30 cellular contexts compared by ENCODE assay signal in genomic region chr12:12326262-12326661, GRCh38.
"Had no signal": no experiment of that assay in that cellular context is flagged by ENCODE, and none has a peak within 500 bp of the region (broad histone marks: within the 10 kb centered on the region; RNA-seq: fewer than 3 reads in every experiment).

No MANE protein-coding gene starts in this region.

- H3K27ac Mint-ChIP-seq: activated B cell treated with CpG ODN at 0.5 μM for 24 hours; activated CD4-positive, alpha-beta memory T cell treated with anti-CD3 and anti-CD28 coated beads for 36 hours; activated CD8-positive, alpha-beta memory T cell treated with anti-CD3 and anti-CD28 coated beads, Interleukin-2, amount 10 ng/mL, durations not matched to agents 7 days and 5 days; activated CD8-positive, alpha-beta T cell treated with anti-CD3 and anti-CD28 coated beads, Interleukin-2, amount 10 ng/mL, durations not matched to agents 7 days and 5 days; activated naive CD4-positive, alpha-beta T cell treated with anti-CD3 and anti-CD28 coated beads, Interleukin-2, amount 10 ng/mL, durations not matched to agents 7 days and 5 days; activated naive CD8-positive, alpha-beta T cell; activated T-helper 1 cell treated with anti-CD3 and anti-CD28 coated beads, Interleukin-12 subunit alpha, Interleukin-12 subunit beta, Interleukin-2, Interleukin-4 antibody, amounts not matched to agents 30 ng/mL and 10 ng/mL and 1 ng/mL, durations not matched to agents 14 hours and 24 hours and 36 hours; activated T-helper 2 cell treated with anti-CD3 and anti-CD28 coated beads, Interferon-gamma antibody, Interleukin-2, Interleukin-4, amounts not matched to agents 10 μg/mL and 5 μg/mL and 100 μg/mL, durations not matched to agents 14 hours and 24 hours and 36 hours; dendritic cell treated with granulocyte-macrophage colony-stimulating factor and Interleukin-4, amounts not matched to agents 40 ng/mL and 50 ng/mL, for 4 days; effector memory CD8-positive, alpha-beta T cell had no signal

- H3K27ac ChIP-seq: brain microvascular endothelial cell, coronary artery, esophagus muscularis mucosa, gastroesophageal sphincter had no signal

- H3K4me1 ChIP-seq: gastroesophageal sphincter had no signal

- H3K27me3 ChIP-seq: brain microvascular endothelial cell, dorsolateral prefrontal cortex, esophagus muscularis mucosa, gastroesophageal sphincter, heart right ventricle had no signal

- DNase-seq: activated B cell treated with CpG ODN at 0.5 μM for 24 hours; activated CD4-positive, alpha-beta memory T cell treated with anti-CD3 and anti-CD28 coated beads for 36 hours; activated CD4-positive, alpha-beta T cell treated with anti-CD3 and anti-CD28 coated beads for 48 hours; activated CD8-positive, alpha-beta memory T cell treated with anti-CD3 and anti-CD28 coated beads, Interleukin-2, amount 10 ng/mL, durations not matched to agents 7 days and 5 days; activated CD8-positive, alpha-beta memory T cell treated with anti-CD3 and anti-CD28 coated beads, Interleukin-2, amount 50 U/mL, for 4 hours; activated CD8-positive, alpha-beta T cell treated with anti-CD3 and anti-CD28 coated beads, Interleukin-2, amount 10 ng/mL, durations not matched to agents 7 days and 5 days; activated effector memory CD4-positive, alpha-beta T cell treated with anti-CD3 and anti-CD28 coated beads, Interleukin-2, amount 50 U/mL, for 16 hours; activated naive CD4-positive, alpha-beta T cell treated with anti-CD3 and anti-CD28 coated beads, Interleukin-2, amount 10 ng/mL, durations not matched to agents 7 days and 5 days; activated T-cell treated with anti-CD3 and anti-CD28 coated beads, Interleukin-2, amount 50 U/mL, for 1 hour; activated T-cell treated with anti-CD3 and anti-CD28 coated beads, Interleukin-2, amount 50 U/mL, for 48 hours; amniotic stem cell; anterior cingulate cortex; brain microvascular endothelial cell; dorsolateral prefrontal cortex; effector memory CD8-positive, alpha-beta T cell; erythroblast; foreskin melanocyte; heart right ventricle; T-helper 2 cell had no signal

- H3K36me3 Mint-ChIP-seq: activated CD4-positive, alpha-beta memory T cell treated with anti-CD3 and anti-CD28 coated beads for 36 hours; activated CD8-positive, alpha-beta memory T cell treated with anti-CD3 and anti-CD28 coated beads, Interleukin-2, amount 10 ng/mL, durations not matched to agents 7 days and 5 days; activated naive CD4-positive, alpha-beta T cell treated with anti-CD3 and anti-CD28 coated beads, Interleukin-2, amount 10 ng/mL, durations not matched to agents 7 days and 5 days; activated naive CD8-positive, alpha-beta T cell had no signal

- FAIRE-seq: astrocyte, bronchial epithelial cell had no signal

- H3K4me3 ChIP-seq: coronary artery, dorsolateral prefrontal cortex, esophagus muscularis mucosa, gastroesophageal sphincter, heart right ventricle had no signal

- ATAC-seq: activated CD4-positive, CD25-positive, alpha-beta regulatory T cell treated with anti-CD3 and anti-CD28 coated beads, Interleukin-2, amount 50 U/mL, for 24 hours; activated CD8-positive, alpha-beta memory T cell treated with anti-CD3 and anti-CD28 coated beads, Interleukin-2, amount 10 ng/mL, durations not matched to agents 7 days and 5 days; activated CD8-positive, alpha-beta T cell treated with anti-CD3 and anti-CD28 coated beads, Interleukin-2, amount 10 ng/mL, durations not matched to agents 7 days and 5 days; effector memory CD8-positive, alpha-beta T cell; gastroesophageal sphincter; heart right ventricle had no signal

- H3K9me3 Mint-ChIP-seq: activated B cell treated with CpG ODN at 0.5 μM for 24 hours; activated CD4-positive, alpha-beta memory T cell treated with anti-CD3 and anti-CD28 coated beads for 36 hours; activated naive CD4-positive, alpha-beta T cell treated with anti-CD3 and anti-CD28 coated beads, Interleukin-2, amount 10 ng/mL, durations not matched to agents 7 days and 5 days; activated T-helper 1 cell treated with anti-CD3 and anti-CD28 coated beads, Interleukin-12 subunit alpha, Interleukin-12 subunit beta, Interleukin-2, Interleukin-4 antibody, amounts not matched to agents 30 ng/mL and 10 ng/mL and 1 ng/mL, durations not matched to agents 14 hours and 24 hours and 36 hours; activated T-helper 2 cell treated with anti-CD3 and anti-CD28 coated beads, Interferon-gamma antibody, Interleukin-2, Interleukin-4, amounts not matched to agents 10 μg/mL and 5 μg/mL and 100 μg/mL, durations not matched to agents 14 hours and 24 hours and 36 hours; central memory CD8-positive, alpha-beta T cell; dendritic cell treated with granulocyte-macrophage colony-stimulating factor and Interleukin-4, amounts not matched to agents 40 ng/mL and 50 ng/mL, for 4 days; effector memory CD8-positive, alpha-beta T cell had no signal

- H3K36me3 ChIP-seq: brain microvascular endothelial cell had no signal

- H3K27me3 Mint-ChIP-seq: activated CD4-positive, alpha-beta memory T cell treated with anti-CD3 and anti-CD28 coated beads for 36 hours; activated naive CD8-positive, alpha-beta T cell had no signal

- H3K9me3 ChIP-seq: esophagus muscularis mucosa, gastroesophageal sphincter, heart right ventricle had no signal

- H3K4me3 Mint-ChIP-seq: activated B cell treated with CpG ODN at 0.5 μM for 24 hours; activated CD4-positive, alpha-beta memory T cell treated with anti-CD3 and anti-CD28 coated beads for 36 hours; activated CD8-positive, alpha-beta memory T cell treated with anti-CD3 and anti-CD28 coated beads, Interleukin-2, amount 10 ng/mL, durations not matched to agents 7 days and 5 days; activated CD8-positive, alpha-beta T cell treated with anti-CD3 and anti-CD28 coated beads, Interleukin-2, amount 10 ng/mL, durations not matched to agents 7 days and 5 days; activated naive CD4-positive, alpha-beta T cell treated with anti-CD3 and anti-CD28 coated beads, Interleukin-2, amount 10 ng/mL, durations not matched to agents 7 days and 5 days; activated naive CD8-positive, alpha-beta T cell; activated T-helper 1 cell treated with anti-CD3 and anti-CD28 coated beads, Interleukin-12 subunit alpha, Interleukin-12 subunit beta, Interleukin-2, Interleukin-4 antibody, amounts not matched to agents 30 ng/mL and 10 ng/mL and 1 ng/mL, durations not matched to agents 14 hours and 24 hours and 36 hours; central memory CD8-positive, alpha-beta T cell; dendritic cell treated with granulocyte-macrophage colony-stimulating factor and Interleukin-4, amounts not matched to agents 40 ng/mL and 50 ng/mL, for 4 days; effector memory CD8-positive, alpha-beta T cell had no signal
